9 cellular contexts compared by ENCODE assay signal in the genomic region with DNA sequence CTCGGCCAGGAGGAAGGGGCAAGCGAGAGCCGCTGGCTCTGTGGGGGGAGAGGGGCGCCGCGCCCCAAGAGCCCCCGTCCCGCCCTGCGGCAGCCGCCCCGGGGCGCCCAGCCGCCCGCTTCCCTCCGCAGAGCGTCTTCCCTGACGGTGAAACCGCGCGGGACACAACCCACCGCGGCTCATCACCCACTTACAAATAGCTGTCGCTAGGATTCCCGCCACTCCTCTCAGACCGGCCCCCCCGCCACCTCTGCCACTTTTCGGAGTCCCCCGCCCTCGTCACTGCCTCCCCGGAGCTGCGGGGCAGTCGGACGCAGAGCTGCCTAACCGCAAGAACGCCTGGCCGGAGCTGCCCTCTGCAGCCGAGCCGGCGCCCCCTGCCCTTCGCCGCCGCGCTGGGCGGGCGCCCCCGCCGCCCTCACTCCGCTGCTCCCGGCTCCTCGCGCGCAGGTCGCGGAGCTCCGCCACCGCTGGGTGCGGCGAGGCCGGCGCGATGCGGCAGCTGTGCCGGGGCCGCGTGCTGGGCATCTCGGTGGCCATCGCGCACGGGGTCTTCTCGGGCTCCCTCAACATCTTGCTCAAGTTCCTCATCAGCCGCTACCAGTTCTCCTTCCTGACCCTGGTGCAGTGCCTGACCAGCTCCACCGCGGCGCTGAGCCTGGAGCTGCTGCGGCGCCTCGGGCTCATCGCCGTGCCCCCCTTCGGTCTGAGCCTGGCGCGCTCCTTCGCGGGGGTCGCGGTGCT. TPM values are rescaled to one million over a fixed set of nuclear protein-coding genes. Genes with fewer than 3 reads are reported as not detected.
DNase-seq lines count a peak whose midpoint lies in the region; ATAC-seq, FAIRE-seq and TF ChIP-seq lines count a peak whose summit lies in the region.
"Had no signal": no experiment of that assay in that cellular context is flagged by ENCODE, and none has a peak within 500 bp of the region (broad histone marks: within the 10 kb centered on the region; RNA-seq: fewer than 3 reads in every experiment).

A gene with protein sequence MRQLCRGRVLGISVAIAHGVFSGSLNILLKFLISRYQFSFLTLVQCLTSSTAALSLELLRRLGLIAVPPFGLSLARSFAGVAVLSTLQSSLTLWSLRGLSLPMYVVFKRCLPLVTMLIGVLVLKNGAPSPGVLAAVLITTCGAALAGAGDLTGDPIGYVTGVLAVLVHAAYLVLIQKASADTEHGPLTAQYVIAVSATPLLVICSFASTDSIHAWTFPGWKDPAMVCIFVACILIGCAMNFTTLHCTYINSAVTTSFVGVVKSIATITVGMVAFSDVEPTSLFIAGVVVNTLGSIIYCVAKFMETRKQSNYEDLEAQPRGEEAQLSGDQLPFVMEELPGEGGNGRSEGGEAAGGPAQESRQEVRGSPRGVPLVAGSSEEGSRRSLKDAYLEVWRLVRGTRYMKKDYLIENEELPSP (plus strand): TSS at position 366 of the 744 bp plus-strand sequence. CDS start 128 bp downstream, at position 494.

- peaks cover 19% of the 10 kb centered on the region for H3K4me1 ChIP-seq in GM12878 (ENCODE audit: control insufficient read depth, insufficient read depth, low read length)

- CTCF ChIA-PET in GM12878 (lab: Yijun Ruan, JAX), result interaction anchor here (0.8 kb wide), 1 partner anchor 12 kb away, joined by 3 read pairs; no protein-coding TSS in a partner anchor

- H3K79me2 ChIP-seq in GM12878 (ENCODE audit: control insufficient read depth, insufficient read depth, low read length), result no peaks in the 10 kb centered on the region

- peaks cover 18 to 24% of the 10 kb centered on the region in 2 donors for H3K4me1 Mint-ChIP-seq in immature natural killer cell

- intact Hi-C loops in GM12878 (cut with micrococcal nuclease; ENCODE audit: unreplicated experiment), result loop anchor here (5.0 to 10.0 kb wide), 2 partner anchors 80 to 337 kb away; no protein-coding TSS in a partner anchor

- no peak for TF ChIP-seq POLR2A in GM12878 (IDR thresholded peaks at IDR 0.05; ENCODE audit: low read depth, low read length)

- H3K4me3 Mint-ChIP-seq in immature natural killer cell, result peak within 1 kb of the TSS; percentile 74 to 90 (median 84)

- H3K27me3 Mint-ChIP-seq in immature natural killer cell (ENCODE audit: low read depth in 3 of 3), result peaks cover 18 to 37% (median 20%) of the 10 kb centered on the region in 3 donors

- no peak within 1 kb of the TSS for H3K27ac Mint-ChIP-seq in immature natural killer cell

- no peak for TF ChIP-seq CTCF in GM12878 (IDR thresholded peaks at IDR 0.05 in 2 of 3, conservative IDR thresholded peaks at IDR 0.05 in 1 of 3; ENCODE audit: control insufficient read depth in 2 of 3, extremely low read depth in 1 of 3, insufficient read depth in 1 of 3, low read depth in 3 of 3, low read length in 3 of 3)

- H3K27ac ChIP-seq in GM12878 (ENCODE audit: control insufficient read depth, insufficient read depth), result no peak within 1 kb of the TSS

- no peak within 1 kb of the TSS; the same call in 1 of the 2 replicates for H3K9ac ChIP-seq in GM12878 (ENCODE audit: control insufficient read depth, insufficient read depth, low read length)

- peak within 1 kb of the TSS; percentile 98 for H3K4me2 ChIP-seq in GM12878 (ENCODE audit: control insufficient read depth, insufficient read depth)

- POLR2A ChIA-PET in GM12878 (lab: Charles Lee), result no interaction called here

- 7% methylated on average over 57 of the region's 86 CpGs for WGBS in GM12878 (ENCODE audit: insufficient coverage, insufficient replicate concordance, low lambda C conversion rate, missing lambda C conversion rate)

- RAD21 ChIA-PET in GM12878 (lab: Charles Lee; ENCODE audit: unreplicated experiment), result no interaction called here

- H3K4me3 ChIP-seq in GM12878, result peak within 1 kb of the TSS; percentile 67

- in situ Hi-C loops in GM12878 (cut with MboI), result no loop called here

- FAIRE-seq in GM12878 (lab: Jason Lieb, UNC), result no peak
- FAIRE-seq: G401.6 had no signal

- peak; percentile 36 for ATAC-seq in GM12878

- H3K9me3 ChIP-seq in GM12878 (replicated peaks; ENCODE audit: control insufficient read depth, insufficient read depth, low read length), result no peaks in the 10 kb centered on the region

- peaks cover 16 to 28% of the 10 kb centered on the region in 2 experiments for H3K27me3 ChIP-seq in GM12878 (replicated peaks in 1 of 2; ENCODE audit: control insufficient read depth in 2 of 2, insufficient read depth in 2 of 2, low read length in 1 of 2)

- H2AFZ ChIP-seq in GM12878 (ENCODE audit: control insufficient read depth, low read depth, low read length), result peak within 1 kb of the TSS; percentile 37

- no peak for TF ChIP-seq EP300 in GM12878 (IDR thresholded peaks at IDR 0.05; ENCODE audit: borderline replicate concordance in 1 of 2, control insufficient read depth in 1 of 2, low read depth in 2 of 2, low read length in 2 of 2)

- no peak for TF ChIP-seq RAD21 in GM12878 (IDR thresholded peaks at IDR 0.05; ENCODE audit: insufficient read depth, low read depth, low read length)

- no peaks in the 10 kb centered on the region for H4K20me1 ChIP-seq in GM12878 (ENCODE audit: control insufficient read depth, insufficient read depth)

- DNase-seq in SHP77 (lab: John Stamatoyannopoulos, UW), result peak; percentile 25 to 36
- no peak for DNase-seq in SHP77 treated with DMSO at 0.1 percent for 48 hours (lab: John Stamatoyannopoulos, UW)
- DNase-seq in NCI-H345 treated with DMSO at 0.1 percent for 48 hours (lab: John Stamatoyannopoulos, UW; ENCODE audit: unreplicated experiment), result peak; percentile 28
- no peak for DNase-seq in GM12878 (ENCODE audit: low read depth, low spot score)
- DNase-seq in immature natural killer cell, result peak in 2 of 3 donors; percentile 18 to 20
- peak; percentile 40 for DNase-seq in stimulated activated CD8-positive, alpha-beta memory T cell treated with anti-CD3 and anti-CD28 coated beads, Interleukin-4, amount 100 ng/mL, for 48 hours
- DNase-seq in globus pallidus (ENCODE audit: low spot score), result no peak
- no peak for DNase-seq in NK-92 treated with Interleukin-12 subunit alpha and Interleukin-12 subunit beta, amount 100 ng/mL, for 24 hours (lab: John Stamatoyannopoulos, UW)

- SMC1A ChIA-PET in GM12878 (lab: Charles Lee; ENCODE audit: uncharacterized antibody, unreplicated experiment), result interaction anchor here (1.2 kb wide), 1 partner anchor 88 kb away, joined by 3 read pairs; no protein-coding TSS in a partner anchor

- peaks cover 0 to 4% (median 0%) of the 10 kb centered on the region in 3 donors for H3K36me3 Mint-ChIP-seq in immature natural killer cell

- H3K36me3 ChIP-seq in GM12878 (ENCODE audit: control insufficient read depth in 2 of 2, insufficient read depth in 2 of 2, low read length in 1 of 2), result no peaks in the 10 kb centered on the region

- H3K9me3 Mint-ChIP-seq in immature natural killer cell, result no peaks in the 10 kb centered on the region

- no TSS peak for BruUV-seq in GM12878 (replicated peaks; lab: Mats Ljungman, UMichigan)

TF ChIP-seq in GM12878, 131 proteins besides CTCF, POLR2A, EP300 and RAD21 (continues in another document):
- TF ChIP-seq HDAC6 (IDR thresholded peaks at IDR 0.05; ENCODE audit: unreplicated experiment) (peak; percentile 88), KAT2A (conservative IDR thresholded peaks at IDR 0.05; ENCODE audit: control insufficient read depth, low read depth, low read length) (no peak), SUZ12 (IDR thresholded peaks at IDR 0.05; ENCODE audit: unreplicated experiment) (peak; percentile 47), BHLHE40 (IDR thresholded peaks at IDR 0.05; ENCODE audit: borderline replicate concordance in 1 of 2, low read depth in 2 of 2, low read length in 1 of 2) (no peak), ZNF622 (IDR thresholded peaks at IDR 0.05) (no peak)
- TF ChIP-seq, protein P1, sequence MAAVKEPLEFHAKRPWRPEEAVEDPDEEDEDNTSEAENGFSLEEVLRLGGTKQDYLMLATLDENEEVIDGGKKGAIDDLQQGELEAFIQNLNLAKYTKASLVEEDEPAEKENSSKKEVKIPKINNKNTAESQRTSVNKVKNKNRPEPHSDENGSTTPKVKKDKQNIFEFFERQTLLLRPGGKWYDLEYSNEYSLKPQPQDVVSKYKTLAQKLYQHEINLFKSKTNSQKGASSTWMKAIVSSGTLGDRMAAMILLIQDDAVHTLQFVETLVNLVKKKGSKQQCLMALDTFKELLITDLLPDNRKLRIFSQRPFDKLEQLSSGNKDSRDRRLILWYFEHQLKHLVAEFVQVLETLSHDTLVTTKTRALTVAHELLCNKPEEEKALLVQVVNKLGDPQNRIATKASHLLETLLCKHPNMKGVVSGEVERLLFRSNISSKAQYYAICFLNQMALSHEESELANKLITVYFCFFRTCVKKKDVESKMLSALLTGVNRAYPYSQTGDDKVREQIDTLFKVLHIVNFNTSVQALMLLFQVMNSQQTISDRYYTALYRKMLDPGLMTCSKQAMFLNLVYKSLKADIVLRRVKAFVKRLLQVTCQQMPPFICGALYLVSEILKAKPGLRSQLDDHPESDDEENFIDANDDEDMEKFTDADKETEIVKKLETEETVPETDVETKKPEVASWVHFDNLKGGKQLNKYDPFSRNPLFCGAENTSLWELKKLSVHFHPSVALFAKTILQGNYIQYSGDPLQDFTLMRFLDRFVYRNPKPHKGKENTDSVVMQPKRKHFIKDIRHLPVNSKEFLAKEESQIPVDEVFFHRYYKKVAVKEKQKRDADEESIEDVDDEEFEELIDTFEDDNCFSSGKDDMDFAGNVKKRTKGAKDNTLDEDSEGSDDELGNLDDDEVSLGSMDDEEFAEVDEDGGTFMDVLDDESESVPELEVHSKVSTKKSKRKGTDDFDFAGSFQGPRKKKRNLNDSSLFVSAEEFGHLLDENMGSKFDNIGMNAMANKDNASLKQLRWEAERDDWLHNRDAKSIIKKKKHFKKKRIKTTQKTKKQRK (IDR thresholded peaks at IDR 0.05; ENCODE audit: low read depth, low read length), result no peak

RNA-seq across cellular contexts. Expression of the gene that starts here (rescaled TPM):
- not detected in 2 replicates for total RNA-seq in GM12878 (2013; cell fraction: nucleolus; rRNA removed)
- total RNA-seq in GM12878 (2014; rRNA removed), result not detected in 2 replicates
- total RNA-seq in GM12878 (2014; rRNA removed; fragmentation: Illumina TruSeq; extraction: Trizol), result not detected in 2 replicates
- not detected in 2 replicates for total RNA-seq in GM12878 (2021)
- not detected for polyA plus RNA-seq in GM12878 (2011; ENCODE audit: low read depth)
- polyA plus RNA-seq in GM12878 (2011; rRNA removed), result not detected in 2 replicates
- 0.02 TPM in 1 of 2 replicates, not detected in the other for polyA plus RNA-seq in GM12878 (2011; cell fraction: cytosol; rRNA removed)
- not detected in 2 replicates for polyA plus RNA-seq in GM12878 (2011; cell fraction: nucleus; rRNA removed)
- not detected in 2 replicates for polyA plus RNA-seq in GM12878 (2012)
- polyA plus RNA-seq in GM12878 (2014; fragmentation: Illumina TruSeq; extraction: Trizol), result not detected in 2 replicates
- not detected for polyA plus RNA-seq in GM12878 (2014; fragmentation: Nextera tagmentation; extraction: Ambion mirVana)
- not detected in 2 replicates for polyA plus RNA-seq in GM12878 (2014; rRNA removed)
- polyA plus RNA-seq in GM12878 (2016; fragmentation: Nextera tagmentation; extraction: Ambion mirVana), result not detected
- not detected in 2 replicates for polyA minus RNA-seq in GM12878 (2011; rRNA and poly(A)+ RNA removed)
- polyA minus RNA-seq in GM12878 (2011; cell fraction: cytosol; rRNA and poly(A)+ RNA removed), result not detected in 2 replicates
- 0.19 TPM in 1 of 2 replicates, not detected in the other for polyA minus RNA-seq in GM12878 (2011; cell fraction: nucleus; rRNA and poly(A)+ RNA removed)
- polyA plus RNA-seq in immature natural killer cell, result under 1 TPM in 1 of 3 donors, not detected in 2; 0.10 TPM

Comparison
In these comparisons a context has a peak if more than half of its experiments do, and no peak if none do; other contexts are left out.
1. DNase-seq: peak in SHP77 (2 of 2), NCI-H345 treated with DMSO at 0.1 percent for 48 hours (single experiment) and stimulated activated CD8-positive, alpha-beta memory T cell treated with anti-CD3 and anti-CD28 coated beads, Interleukin-4, amount 100 ng/mL, for 48 hours (single experiment); none in SHP77 treated with DMSO at 0.1 percent for 48 hours (single experiment), GM12878 (single experiment), globus pallidus (single experiment) and NK-92 treated with Interleukin-12 subunit alpha and Interleukin-12 subunit beta, amount 100 ng/mL, for 24 hours (single experiment).
2. Peak in ATAC-seq, H3K4me3 ChIP-seq and H3K4me2 ChIP-seq in GM12878; RNA of the gene not detected or under 1 TPM.
3. Peak in DNase-seq in immature natural killer cell; RNA of the gene not detected or under 1 TPM.